ENCODE assay signal across 40 cellular contexts in genomic region chr16:86421995-86422394, GRCh38.
"Had no signal": no experiment of that assay in that cellular context is flagged by ENCODE, and none has a peak within 500 bp of the region (broad histone marks: within the 10 kb centered on the region; RNA-seq: fewer than 3 reads in every experiment).

No MANE protein-coding gene starts in this region.

- H3K9me3 Mint-ChIP-seq: activated naive CD4-positive, alpha-beta T cell treated with anti-CD3 and anti-CD28 coated beads, Interleukin-2, amount 50 U/mL, for 24 hours; activated naive CD4-positive, alpha-beta T cell treated with anti-CD3 and anti-CD28 coated beads, Interleukin-2, amount 50 U/mL, for 72 hours; activated T-helper 1 cell treated with anti-CD3 and anti-CD28 coated beads, Interleukin-12 subunit alpha, Interleukin-12 subunit beta, Interleukin-2, Interleukin-4 antibody, amounts not matched to agents 30 ng/mL and 10 ng/mL and 1 ng/mL, durations not matched to agents 14 hours and 24 hours and 36 hours; activated T-helper 17 cell treated with anti-CD3 and anti-CD28 coated beads, Interleukin-2, amount 50 U/mL, for 72 hours; central memory CD8-positive, alpha-beta T cell had no signal

- H3K27me3 Mint-ChIP-seq: activated naive CD4-positive, alpha-beta T cell treated with anti-CD3 and anti-CD28 coated beads, Interleukin-2, amount 10 ng/mL, durations not matched to agents 7 days and 5 days; activated naive CD8-positive, alpha-beta T cell treated with anti-CD3 and anti-CD28 coated beads, Interleukin-2, amount 50 U/mL, for 24 hours; activated T-helper 17 cell treated with anti-CD3 and anti-CD28 coated beads, Interleukin-2, amount 50 U/mL, for 72 hours had no signal

- ATAC-seq: activated naive CD4-positive, alpha-beta T cell treated with anti-CD3 and anti-CD28 coated beads, Interleukin-2, amount 50 U/mL, for 72 hours; activated naive CD8-positive, alpha-beta T cell treated with anti-CD3 and anti-CD28 coated beads, Interleukin-2, amount 50 U/mL, for 24 hours; activated T-cell treated with anti-CD3 and anti-CD28 coated beads, Interleukin-2, amount 50 U/mL, for 4 hours; activated T-cell treated with anti-CD3 and anti-CD28 coated beads, Interleukin-2, amount 50 U/mL, for 72 hours; activated T-helper 17 cell treated with anti-CD3 and anti-CD28 coated beads, Interleukin-2, amount 50 U/mL, for 72 hours; body of pancreas had no signal

- H3K27ac ChIP-seq: adrenal gland, ascending aorta, body of pancreas, brain microvascular endothelial cell, breast epithelium, cardiac muscle cell had no signal

- DNase-seq: activated effector memory CD4-positive, alpha-beta T cell treated with anti-CD3 and anti-CD28 coated beads, Interleukin-2, amount 50 U/mL, for 16 hours; activated effector memory CD4-positive, alpha-beta T cell treated with Interleukin-2 at 50 U/mL for 16 hours; activated gamma-delta T cell; activated gamma-delta T cell treated with Interleukin-2 at 50 U/mL for 16 hours; activated naive CD4-positive, alpha-beta T cell; activated naive CD4-positive, alpha-beta T cell treated with anti-CD3 and anti-CD28 coated beads for 36 hours; activated naive CD4-positive, alpha-beta T cell treated with anti-CD3 and anti-CD28 coated beads, Interleukin-2, amount 10 ng/mL, durations not matched to agents 7 days and 5 days; activated naive CD4-positive, alpha-beta T cell treated with Interleukin-2 at 50 U/mL for 16 hours; activated naive CD8-positive, alpha-beta T cell treated with anti-CD3 and anti-CD28 coated beads for 36 hours; activated naive CD8-positive, alpha-beta T cell treated with anti-CD3 and anti-CD28 coated beads, Interleukin-2, amount 10 ng/mL, durations not matched to agents 7 days and 5 days; activated naive CD8-positive, alpha-beta T cell treated with anti-CD3 and anti-CD28 coated beads, Interleukin-2, amount 50 U/mL, for 24 hours; activated T-cell treated with anti-CD3 and anti-CD28 coated beads for 4 hours; activated T-cell treated with anti-CD3 and anti-CD28 coated beads, Interleukin-2, amount 50 U/mL, for 1 hour; activated T-cell treated with anti-CD3 and anti-CD28 coated beads, Interleukin-2, amount 50 U/mL, for 24 hours; activated T-cell treated with anti-CD3 and anti-CD28 coated beads, Interleukin-2, amount 50 U/mL, for 4 hours; activated T-cell treated with anti-CD3 and anti-CD28 coated beads, Interleukin-2, amount 50 U/mL, for 48 hours; activated T-cell treated with anti-CD3 and anti-CD28 coated beads, Interleukin-2, amount 50 U/mL, for 72 hours; adrenal gland; amniotic stem cell; amygdala; anterior cingulate cortex; aorta; body of pancreas; brain microvascular endothelial cell; caudate nucleus; central memory CD4-positive, alpha-beta T cell; cerebellar nuclear complex had no signal

- H3K9me3 ChIP-seq: adrenal gland had no signal

- H3K4me1 Mint-ChIP-seq: activated naive CD4-positive, alpha-beta T cell treated with anti-CD3 and anti-CD28 coated beads, Interleukin-2, amount 10 ng/mL, durations not matched to agents 7 days and 5 days; activated naive CD4-positive, alpha-beta T cell treated with anti-CD3 and anti-CD28 coated beads, Interleukin-2, amount 50 U/mL, for 24 hours; activated naive CD8-positive, alpha-beta T cell treated with anti-CD3 and anti-CD28 coated beads for 36 hours; activated naive CD8-positive, alpha-beta T cell treated with anti-CD3 and anti-CD28 coated beads, Interleukin-2, amount 10 ng/mL, durations not matched to agents 7 days and 5 days; activated naive CD8-positive, alpha-beta T cell treated with anti-CD3 and anti-CD28 coated beads, Interleukin-2, amount 50 U/mL, for 24 hours; activated T-helper 17 cell treated with anti-CD3 and anti-CD28 coated beads, Interleukin-2, amount 50 U/mL, for 72 hours; brain; central memory CD8-positive, alpha-beta T cell had no signal

- H3K36me3 ChIP-seq: adrenal gland, ascending aorta, brain microvascular endothelial cell, breast epithelium, cardiac muscle cell had no signal

- H3K4me3 Mint-ChIP-seq: activated naive CD4-positive, alpha-beta T cell treated with anti-CD3 and anti-CD28 coated beads for 36 hours; activated naive CD4-positive, alpha-beta T cell treated with anti-CD3 and anti-CD28 coated beads, Interleukin-2, amount 10 ng/mL, durations not matched to agents 7 days and 5 days; activated naive CD4-positive, alpha-beta T cell treated with anti-CD3 and anti-CD28 coated beads, Interleukin-2, amount 50 U/mL, for 24 hours; activated naive CD8-positive, alpha-beta T cell; activated naive CD8-positive, alpha-beta T cell treated with anti-CD3 and anti-CD28 coated beads for 36 hours; activated naive CD8-positive, alpha-beta T cell treated with anti-CD3 and anti-CD28 coated beads, Interleukin-2, amount 10 ng/mL, durations not matched to agents 7 days and 5 days; activated naive CD8-positive, alpha-beta T cell treated with anti-CD3 and anti-CD28 coated beads, Interleukin-2, amount 50 U/mL, for 24 hours; activated T-cell treated with anti-CD3 and anti-CD28 coated beads, Interleukin-2, amount 50 U/mL, for 24 hours; activated T-cell treated with anti-CD3 and anti-CD28 coated beads, Interleukin-2, amount 50 U/mL, for 4 hours; activated T-cell treated with anti-CD3 and anti-CD28 coated beads, Interleukin-2, amount 50 U/mL, for 72 hours; activated T-helper 1 cell treated with anti-CD3 and anti-CD28 coated beads, Interleukin-12 subunit alpha, Interleukin-12 subunit beta, Interleukin-2, Interleukin-4 antibody, amounts not matched to agents 30 ng/mL and 10 ng/mL and 1 ng/mL, durations not matched to agents 14 hours and 24 hours and 36 hours; activated T-helper 17 cell treated with anti-CD3 and anti-CD28 coated beads, Interleukin-2, amount 50 U/mL, for 72 hours; brain; central memory CD8-positive, alpha-beta T cell had no signal

- H3K27ac Mint-ChIP-seq: activated naive CD4-positive, alpha-beta T cell treated with anti-CD3 and anti-CD28 coated beads for 36 hours; activated naive CD4-positive, alpha-beta T cell treated with anti-CD3 and anti-CD28 coated beads, Interleukin-2, amount 10 ng/mL, durations not matched to agents 7 days and 5 days; activated naive CD4-positive, alpha-beta T cell treated with anti-CD3 and anti-CD28 coated beads, Interleukin-2, amount 50 U/mL, for 24 hours; activated naive CD4-positive, alpha-beta T cell treated with anti-CD3 and anti-CD28 coated beads, Interleukin-2, amount 50 U/mL, for 72 hours; activated naive CD8-positive, alpha-beta T cell; activated naive CD8-positive, alpha-beta T cell treated with anti-CD3 and anti-CD28 coated beads for 36 hours; activated naive CD8-positive, alpha-beta T cell treated with anti-CD3 and anti-CD28 coated beads, Interleukin-2, amount 10 ng/mL, durations not matched to agents 7 days and 5 days; activated naive CD8-positive, alpha-beta T cell treated with anti-CD3 and anti-CD28 coated beads, Interleukin-2, amount 50 U/mL, for 24 hours; activated T-cell treated with anti-CD3 and anti-CD28 coated beads, Interleukin-2, amount 50 U/mL, for 24 hours; activated T-cell treated with anti-CD3 and anti-CD28 coated beads, Interleukin-2, amount 50 U/mL, for 72 hours; activated T-helper 1 cell treated with anti-CD3 and anti-CD28 coated beads, Interleukin-12 subunit alpha, Interleukin-12 subunit beta, Interleukin-2, Interleukin-4 antibody, amounts not matched to agents 30 ng/mL and 10 ng/mL and 1 ng/mL, durations not matched to agents 14 hours and 24 hours and 36 hours; activated T-helper 17 cell treated with anti-CD3 and anti-CD28 coated beads, Interleukin-2, amount 50 U/mL, for 72 hours; activated T-helper 2 cell treated with anti-CD3 and anti-CD28 coated beads, Interferon-gamma antibody, Interleukin-2, Interleukin-4, amounts not matched to agents 10 μg/mL and 5 μg/mL and 100 μg/mL, durations not matched to agents 14 hours and 24 hours and 36 hours; brain had no signal

- H3K27me3 ChIP-seq: adrenal gland, ascending aorta, body of pancreas, cardiac muscle cell had no signal

- H3K4me3 ChIP-seq: adrenal gland, ascending aorta, body of pancreas, breast epithelium, cardiac muscle cell had no signal

- H3K4me1 ChIP-seq: adrenal gland, ascending aorta, body of pancreas, breast epithelium had no signal

- H3K36me3 Mint-ChIP-seq: activated naive CD4-positive, alpha-beta T cell treated with anti-CD3 and anti-CD28 coated beads, Interleukin-2, amount 10 ng/mL, durations not matched to agents 7 days and 5 days; activated naive CD4-positive, alpha-beta T cell treated with anti-CD3 and anti-CD28 coated beads, Interleukin-2, amount 50 U/mL, for 24 hours; activated naive CD4-positive, alpha-beta T cell treated with anti-CD3 and anti-CD28 coated beads, Interleukin-2, amount 50 U/mL, for 72 hours; activated naive CD8-positive, alpha-beta T cell; activated naive CD8-positive, alpha-beta T cell treated with anti-CD3 and anti-CD28 coated beads for 36 hours; activated naive CD8-positive, alpha-beta T cell treated with anti-CD3 and anti-CD28 coated beads, Interleukin-2, amount 10 ng/mL, durations not matched to agents 7 days and 5 days; brain had no signal

- FAIRE-seq: astrocyte, bronchial epithelial cell had no signal
